Comparison of ENCODE assay signal across 14 cellular contexts in the genomic region with DNA sequence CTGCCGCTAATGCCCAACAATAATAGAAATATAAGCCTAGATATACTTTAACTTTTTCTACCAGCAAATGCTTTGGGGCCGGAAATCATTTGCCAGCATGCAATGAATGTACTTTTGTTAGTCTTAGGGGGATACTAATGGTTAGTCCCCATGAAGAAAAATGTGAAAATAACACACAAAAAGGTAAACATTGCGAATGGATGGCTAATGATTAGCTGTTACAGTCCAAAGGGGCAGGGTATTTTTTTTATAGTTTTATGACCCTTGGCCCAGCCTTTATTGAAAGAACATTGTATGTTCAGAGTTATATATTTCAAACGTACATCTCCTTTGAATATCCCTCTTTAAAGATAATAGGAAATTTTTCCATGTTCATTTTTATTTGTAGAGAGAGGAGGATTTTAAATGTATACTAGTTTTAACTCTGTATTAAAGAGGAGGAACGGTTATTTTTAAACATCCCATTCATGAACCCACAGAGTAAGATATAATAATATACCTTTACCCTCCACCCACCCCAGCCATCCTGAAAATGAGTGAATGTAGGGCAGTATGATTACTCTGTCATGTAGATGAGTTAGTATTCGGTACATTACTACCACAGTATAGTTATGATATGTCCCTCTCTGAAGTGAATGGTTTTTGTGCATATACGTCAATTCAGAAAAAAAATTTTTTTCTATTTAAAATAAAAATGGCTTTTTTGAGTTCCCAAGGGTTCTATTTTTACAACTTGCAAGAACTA.
A peak's percentile ranks its signal among the peaks of the same experiment; 100 is the strongest.
DNase-seq lines count a peak whose midpoint lies in the region; ATAC-seq and TF ChIP-seq lines count a peak whose summit lies in the region.
"Had no signal": no experiment of that assay in that cellular context is flagged by ENCODE, and none has a peak within 500 bp of the region (broad histone marks: within the 10 kb centered on the region; RNA-seq: fewer than 3 reads in every experiment).

No MANE protein-coding gene starts in this region.

- H3K27me3 Mint-ChIP-seq in activated CD8-positive, alpha-beta memory T cell treated with anti-CD3 and anti-CD28 coated beads, Interleukin-2, amount 10 ng/mL, durations not matched to agents 7 days and 5 days, result no peaks in the 10 kb centered on the region
- H3K27me3 Mint-ChIP-seq in chondrocyte (ENCODE audit: low read depth), result no peaks in the 10 kb centered on the region

- no peak for ATAC-seq in activated CD8-positive, alpha-beta memory T cell treated with anti-CD3 and anti-CD28 coated beads, Interleukin-2, amount 10 ng/mL, durations not matched to agents 7 days and 5 days
- ATAC-seq in HG03354 (IDR thresholded peaks at IDR 0.05; ENCODE audit: poor library complexity, severe bottlenecking, unreplicated experiment), result peak; percentile 23
- ATAC-seq: lower lobe of right lung had no signal

- no peaks in the 10 kb centered on the region for H3K9me3 Mint-ChIP-seq in activated CD8-positive, alpha-beta memory T cell treated with anti-CD3 and anti-CD28 coated beads, Interleukin-2, amount 10 ng/mL, durations not matched to agents 7 days and 5 days (ENCODE audit: low read depth)
- H3K9me3 Mint-ChIP-seq in chondrocyte (ENCODE audit: low read depth), result peaks cover 5% of the 10 kb centered on the region

- peaks cover 84% of the 10 kb centered on the region for H3K4me1 Mint-ChIP-seq in activated CD8-positive, alpha-beta memory T cell treated with anti-CD3 and anti-CD28 coated beads, Interleukin-2, amount 10 ng/mL, durations not matched to agents 7 days and 5 days
- H3K4me1 Mint-ChIP-seq in chondrocyte (ENCODE audit: low read depth), result peaks cover 72% of the 10 kb centered on the region

- H3K27ac Mint-ChIP-seq in activated CD8-positive, alpha-beta memory T cell treated with anti-CD3 and anti-CD28 coated beads, Interleukin-2, amount 10 ng/mL, durations not matched to agents 7 days and 5 days, result peak overlapping the region; percentile 85
- H3K27ac Mint-ChIP-seq in chondrocyte (ENCODE audit: unreplicated experiment), result peak overlapping the region; percentile 95

- CTCF ChIA-PET in activated CD8-positive, alpha-beta memory T cell treated with anti-CD3 and anti-CD28 coated beads, Interleukin-2, amount 10 ng/mL, durations not matched to agents 7 days and 5 days (lab: Charles Lee), result interaction anchor here (1.1 kb wide), 1 partner anchor 276 kb away, joined by 3 read pairs; no protein-coding TSS in a partner anchor

- no peak overlapping the region for H3K4me3 Mint-ChIP-seq in activated CD8-positive, alpha-beta memory T cell treated with anti-CD3 and anti-CD28 coated beads, Interleukin-2, amount 10 ng/mL, durations not matched to agents 7 days and 5 days
- peak overlapping the region; percentile 48 for H3K4me3 Mint-ChIP-seq in chondrocyte (ENCODE audit: unreplicated experiment)

- H3K36me3 Mint-ChIP-seq in activated CD8-positive, alpha-beta memory T cell treated with anti-CD3 and anti-CD28 coated beads, Interleukin-2, amount 10 ng/mL, durations not matched to agents 7 days and 5 days, result peaks cover 52% of the 10 kb centered on the region
- peaks cover 7% of the 10 kb centered on the region for H3K36me3 Mint-ChIP-seq in chondrocyte (ENCODE audit: low read depth)

- TF ChIP-seq CTCF in chondrocyte (IDR thresholded peaks at IDR 0.05), result no peak

- no peak for DNase-seq in activated CD8-positive, alpha-beta memory T cell treated with anti-CD3 and anti-CD28 coated beads, Interleukin-2, amount 10 ng/mL, durations not matched to agents 7 days and 5 days
- DNase-seq in activated CD8-positive, alpha-beta memory T cell treated with anti-CD3 and anti-CD28 coated beads, Interleukin-2, amount 50 U/mL, for 48 hours, result no peak
- no peak for DNase-seq in chondrocyte (ENCODE audit: low spot score)
- DNase-seq in renal cortical epithelial cell (ENCODE audit: low read depth), result peak; percentile 46
- DNase-seq in NCI-H146 (lab: John Stamatoyannopoulos, UW), result no peak
- no peak for DNase-seq in NCI-H1105 (lab: John Stamatoyannopoulos, UW)
- DNase-seq in HK-2 (ENCODE audit: unreplicated experiment), result no peak
- DNase-seq: DND-41, lower lobe of right lung, NCI-H1436, NCI-H774, occipital lobe, SHP77 treated with DMSO at 0.1 percent for 48 hours had no signal
